10 cellular contexts compared by ENCODE assay signal in the genomic region with DNA sequence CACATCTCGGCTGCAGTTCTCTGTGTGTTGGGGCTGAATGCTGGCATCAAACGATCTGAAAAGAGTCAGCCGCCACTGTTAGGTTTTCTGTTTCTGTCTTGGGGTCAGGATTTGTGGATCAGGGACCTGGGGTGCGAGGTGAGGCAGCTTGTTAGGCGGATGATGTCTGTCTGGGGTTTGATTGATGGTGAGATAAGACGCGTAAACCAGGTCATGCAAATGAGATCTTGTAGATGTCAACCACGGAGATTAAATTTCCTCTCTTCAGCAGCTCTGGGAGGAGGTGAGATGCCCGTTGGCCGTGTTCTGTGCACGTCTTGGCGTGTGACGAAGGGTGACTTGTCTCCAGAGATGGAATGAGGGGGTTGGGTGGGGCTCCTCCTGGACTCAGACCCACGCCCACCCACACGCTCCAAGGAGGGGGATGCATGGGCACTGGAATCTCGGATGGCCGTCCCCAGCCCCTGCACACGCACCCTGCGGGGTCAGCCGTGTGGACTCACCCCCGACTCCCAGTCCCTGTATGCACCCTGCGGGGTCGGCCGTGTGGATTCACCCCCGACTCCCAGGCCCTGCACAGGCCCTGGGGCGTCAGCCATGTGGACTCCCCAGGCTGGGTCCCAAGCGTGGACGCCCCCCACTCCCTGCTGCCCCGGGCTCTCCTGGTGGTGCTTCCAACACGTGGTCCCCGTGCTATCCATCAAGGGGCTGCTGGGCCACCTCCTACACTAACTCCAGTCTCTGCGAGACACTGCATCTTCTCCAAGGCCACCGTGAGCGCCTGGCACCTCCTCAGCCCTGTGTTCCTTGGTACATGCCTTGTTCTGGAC. TPM values are rescaled to one million over a fixed set of nuclear protein-coding genes. Genes with fewer than 3 reads are reported as not detected.
DNase-seq lines count a peak whose midpoint lies in the region; ATAC-seq and TF ChIP-seq lines count a peak whose summit lies in the region.
"Had no signal": no experiment of that assay in that cellular context is flagged by ENCODE, and none has a peak within 500 bp of the region (broad histone marks: within the 10 kb centered on the region; RNA-seq: fewer than 3 reads in every experiment).

No MANE protein-coding gene starts in this region.

- ATAC-seq in GM18505 (IDR thresholded peaks at IDR 0.05; ENCODE audit: unreplicated experiment) = no peak
- ATAC-seq in HG03095 (IDR thresholded peaks at IDR 0.05; ENCODE audit: unreplicated experiment) = no peak

- no peak overlapping the region for H3K4me3 ChIP-seq in CD8-positive, alpha-beta memory T cell (ENCODE audit: low read length)
- H3K4me3 ChIP-seq: hepatocyte had no signal

- H3K27ac ChIP-seq in CD8-positive, alpha-beta memory T cell (ENCODE audit: low read depth, low read length) = peak overlapping the region; percentile 38
- H3K27ac ChIP-seq: hepatocyte had no signal

- peaks cover 0 to 3% (median 0%) of the 10 kb centered on the region in 5 donors for H3K9me3 Mint-ChIP-seq in CD8-positive, alpha-beta memory T cell

- CTCF ChIA-PET in CD8-positive, alpha-beta memory T cell (lab: Charles Lee) = interaction anchor here (0.8 to 2.6 kb wide), 6 partner anchors 10 to 274 kb away, joined by 3 to 12 read pairs (median 4); partner anchors contain the start of gene UVSSA

- peaks cover 5% of the 10 kb centered on the region for H3K36me3 ChIP-seq in CD8-positive, alpha-beta memory T cell (ENCODE audit: insufficient read depth, low read length)

- peaks cover 37% of the 10 kb centered on the region for H3K4me1 ChIP-seq in CD8-positive, alpha-beta memory T cell (ENCODE audit: insufficient read depth, low read length)

- no peak for TF ChIP-seq POLR2A in GM18505 (IDR thresholded peaks at IDR 0.05; ENCODE audit: borderline replicate concordance, extremely low read depth, insufficient read depth, insufficient read length)

- H3K9me3 ChIP-seq in CD8-positive, alpha-beta memory T cell (ENCODE audit: low read length) = no peaks in the 10 kb centered on the region

- peak overlapping the region; percentile 62 to 87 (median 74) for H3K4me3 Mint-ChIP-seq in CD8-positive, alpha-beta memory T cell

- peaks cover 29 to 41% (median 40%) of the 10 kb centered on the region in 3 donors for H3K4me1 Mint-ChIP-seq in CD8-positive, alpha-beta memory T cell

- POLR2A ChIA-PET in CD8-positive, alpha-beta memory T cell (lab: Charles Lee) = interaction anchor here (1.0 to 2.2 kb wide), 2 partner anchors 15 to 129 kb away, joined by 5 to 13 read pairs; partner anchors contain the start of gene UVSSA

- peak overlapping the region; percentile 82 to 100 (median 98) for H3K27ac Mint-ChIP-seq in CD8-positive, alpha-beta memory T cell

- DNase-seq in CD8-positive, alpha-beta memory T cell = peak; percentile 40 to 88 (median 70)
- DNase-seq in activated CD4-positive, alpha-beta T cell treated with anti-CD3 and anti-CD28 coated beads, Interleukin-2, amount 50 U/mL, for 4 hours = peak; percentile 41 to 54
- peak; percentile 88 for DNase-seq in central memory CD4-positive, alpha-beta T cell
- peak; percentile 69 for DNase-seq in stimulated activated CD4-positive, alpha-beta T cell treated with anti-CD3 and anti-CD28 coated beads, Interleukin-1b, Interleukin-23, amount 100 ng/mL, for 48 hours
- no peak for DNase-seq in NCI-H187 treated with DMSO at 0.1 percent for 48 hours (lab: John Stamatoyannopoulos, UW)
- no peak for DNase-seq in kidney glomerular epithelial cell (lab: John Stamatoyannopoulos, UW)
- DNase-seq: SHP77 treated with DMSO at 0.1 percent for 48 hours had no signal

- H3K36me3 Mint-ChIP-seq in CD8-positive, alpha-beta memory T cell = peaks cover 4 to 60% (median 7%) of the 10 kb centered on the region in 3 donors

- H3K27me3 ChIP-seq in CD8-positive, alpha-beta memory T cell (ENCODE audit: insufficient read depth, low read length, poor library complexity, severe bottlenecking) = no peaks in the 10 kb centered on the region
- H3K27me3 ChIP-seq: hepatocyte had no signal

- no peaks in the 10 kb centered on the region for H3K27me3 Mint-ChIP-seq in CD8-positive, alpha-beta memory T cell

RNA-seq across cellular contexts. Expression of gene UVSSA, which starts 16.0 kb away (rescaled TPM):
- 10 to 100 TPM; 16.8 to 19.0 TPM for total RNA-seq in CD8-positive, alpha-beta memory T cell
- polyA plus RNA-seq in CD8-positive, alpha-beta memory T cell = 6.9 TPM

RNA-seq across cellular contexts. Expression of gene MAEA, which starts 41.3 kb away (rescaled TPM):
- total RNA-seq in CD8-positive, alpha-beta memory T cell = 10 to 100 TPM; 59.4 to 63.8 TPM
- polyA plus RNA-seq in CD8-positive, alpha-beta memory T cell = 75.3 TPM

Comparison
In these comparisons a context has a peak if more than half of its experiments do, and no peak if none do; other contexts are left out.
1. DNase-seq: peak in CD8-positive, alpha-beta memory T cell (5 of 5), activated CD4-positive, alpha-beta T cell treated with anti-CD3 and anti-CD28 coated beads, Interleukin-2, amount 50 U/mL, for 4 hours (2 of 2), central memory CD4-positive, alpha-beta T cell (single experiment) and stimulated activated CD4-positive, alpha-beta T cell treated with anti-CD3 and anti-CD28 coated beads, Interleukin-1b, Interleukin-23, amount 100 ng/mL, for 48 hours (single experiment); none in NCI-H187 treated with DMSO at 0.1 percent for 48 hours (single experiment) and kidney glomerular epithelial cell (single experiment).